ENCODE assay signal across 11 cellular contexts in genomic region chr6:137878810-137879285, GRCh38. TPM values are rescaled to one million over a fixed set of nuclear protein-coding genes. Genes with fewer than 3 reads are reported as not detected.
DNase-seq lines count a peak whose midpoint lies in the region; ATAC-seq and TF ChIP-seq lines count a peak whose summit lies in the region.
"Had no signal": no experiment of that assay in that cellular context is flagged by ENCODE, and none has a peak within 500 bp of the region (broad histone marks: within the 10 kb centered on the region; RNA-seq: fewer than 3 reads in every experiment).

No MANE protein-coding gene starts in this region.

- H3K4me1 ChIP-seq in DND-41 (ENCODE audit: insufficient read depth, low read length) = peaks cover 79% of the 10 kb centered on the region
- peaks cover 4% of the 10 kb centered on the region for H3K4me1 ChIP-seq in psoas muscle

- no peak for DNase-seq in DND-41
- no peak for DNase-seq in T-helper 2 cell treated with Interferon-gamma antibody and Interleukin-4, amounts not matched to agents 5 μg/mL and 100 μg/mL, for 36 hours (ENCODE audit: low spot score)
- no peak for DNase-seq in fibroblast of the aortic adventitia (ENCODE audit: low read depth)
- peak; percentile 73 to 82 for DNase-seq in psoas muscle
- no peak for DNase-seq in activated CD4-positive, CD25-positive, alpha-beta regulatory T cell treated with anti-CD3 and anti-CD28 coated beads, Interleukin-2, amount 50 U/mL, for 72 hours
- no peak for DNase-seq in GM10266 (ENCODE audit: extremely low spot score)
- no peak for DNase-seq in MV-4-11 (lab: John Stamatoyannopoulos, UW)
- DNase-seq: activated CD8-positive, alpha-beta memory T cell treated with anti-CD3 and anti-CD28 coated beads, Interleukin-2, amount 50 U/mL, for 48 hours; NCI-H187 treated with DMSO at 0.1 percent for 48 hours; SHP77 treated with DMSO at 0.1 percent for 48 hours had no signal

- peak overlapping the region; percentile 20 for H3K27ac Mint-ChIP-seq in T-helper 2 cell treated with Interferon-gamma antibody and Interleukin-4, amounts not matched to agents 5 μg/mL and 100 μg/mL, for 36 hours

- no peak overlapping the region for H3K9ac ChIP-seq in DND-41 (ENCODE audit: low read depth, low read length)

- H3K4me3 ChIP-seq in DND-41 (ENCODE audit: low read depth in 1 of 2, low read length in 2 of 2) (no peak overlapping the region), fibroblast of the aortic adventitia (ENCODE audit: low read depth, low read length) (no peak overlapping the region), psoas muscle (no peak overlapping the region)

- ATAC-seq in DND-41 (ENCODE audit: insufficient read depth, low read depth) (no peak), psoas muscle (peak in 3 of 4 donors; percentile 38 to 68 (median 52)), GM18505 (IDR thresholded peaks at IDR 0.05; ENCODE audit: unreplicated experiment) (no peak)

- peaks cover 62% of the 10 kb centered on the region for H3K79me2 ChIP-seq in DND-41 (ENCODE audit: insufficient read depth, low read length)

- H3K4me2 ChIP-seq in DND-41 (ENCODE audit: insufficient read depth, low read length) = peak overlapping the region; percentile 13; the same call in 1 of the 2 replicates

- no peak overlapping the region for H2AFZ ChIP-seq in DND-41 (ENCODE audit: low read depth, low read length)

- no peak overlapping the region for H3K4me3 Mint-ChIP-seq in T-helper 2 cell treated with Interferon-gamma antibody and Interleukin-4, amounts not matched to agents 5 μg/mL and 100 μg/mL, for 36 hours

- peaks cover 12% of the 10 kb centered on the region for H4K20me1 ChIP-seq in DND-41 (ENCODE audit: insufficient read depth, low read length)

- H3K27me3 ChIP-seq in DND-41 (ENCODE audit: insufficient read depth, low read length, poor library complexity) (no peaks in the 10 kb centered on the region), psoas muscle (ENCODE audit: insufficient read depth in 3 of 3, low read length in 2 of 3) (no peaks in the 10 kb centered on the region)

- peak overlapping the region; percentile 39; the same call in 1 of the 2 replicates for H3K27ac ChIP-seq in DND-41 (ENCODE audit: low read length)
- no peak overlapping the region for H3K27ac ChIP-seq in psoas muscle

- H3K9me3 Mint-ChIP-seq in T-helper 2 cell treated with Interferon-gamma antibody and Interleukin-4, amounts not matched to agents 5 μg/mL and 100 μg/mL, for 36 hours = no peaks in the 10 kb centered on the region

- no peaks in the 10 kb centered on the region for H3K27me3 Mint-ChIP-seq in T-helper 2 cell treated with Interferon-gamma antibody and Interleukin-4, amounts not matched to agents 5 μg/mL and 100 μg/mL, for 36 hours (ENCODE audit: low read depth)

- intact Hi-C loops in psoas muscle (cut with DNase I) = no loop called here

- H3K36me3 Mint-ChIP-seq in T-helper 2 cell treated with Interferon-gamma antibody and Interleukin-4, amounts not matched to agents 5 μg/mL and 100 μg/mL, for 36 hours (ENCODE audit: low read depth) = peaks cover 82% of the 10 kb centered on the region

- no peak for TF ChIP-seq POLR2A in GM18505 (IDR thresholded peaks at IDR 0.05; ENCODE audit: borderline replicate concordance, extremely low read depth, insufficient read depth, insufficient read length)

- peaks cover 92% of the 10 kb centered on the region for H3K36me3 ChIP-seq in DND-41 (ENCODE audit: insufficient read depth, low read length)
- peaks cover 15 to 85% of the 10 kb centered on the region in 2 donors for H3K36me3 ChIP-seq in psoas muscle (ENCODE audit: insufficient read depth in 1 of 2, low read depth in 1 of 2)

- H3K4me1 Mint-ChIP-seq in T-helper 2 cell treated with Interferon-gamma antibody and Interleukin-4, amounts not matched to agents 5 μg/mL and 100 μg/mL, for 36 hours (ENCODE audit: low read depth) = peaks cover 50% of the 10 kb centered on the region

- no peaks in the 10 kb centered on the region for H3K9me3 ChIP-seq in DND-41 (ENCODE audit: insufficient read depth, low read length, severe bottlenecking)
- no peaks in the 10 kb centered on the region for H3K9me3 ChIP-seq in psoas muscle

- 61 to 66% (median 62%) methylated on average over 23 of the region's 23 CpGs for WGBS in psoas muscle, 3 donors

- TF ChIP-seq CTCF in DND-41 (IDR thresholded peaks at IDR 0.05; ENCODE audit: borderline replicate concordance, extremely low read depth, low read length, poor library complexity, severe bottlenecking) (peak; percentile 12), fibroblast of the aortic adventitia (IDR thresholded peaks at IDR 0.05; ENCODE audit: insufficient read depth, low read length) (peak; percentile 36), psoas muscle (IDR thresholded peaks at IDR 0.05) (no peak), GM10266 (IDR thresholded peaks at IDR 0.05; ENCODE audit: control insufficient read depth, insufficient read depth, low read depth, missing control alignments) (no peak)

RNA-seq across cellular contexts. Expression of gene TNFAIP3, which starts 11.8 kb away (rescaled TPM):
- total RNA-seq in fibroblast of the aortic adventitia (ENCODE audit: low replicate concordance) (7.0 and 19.9 TPM in 2 replicates), psoas muscle (10 to 100 TPM in 2 of 4 donors, 1 to 10 TPM in 2; 4.0 to 12.8 (median 8.3) TPM)
- polyA plus RNA-seq in psoas muscle = 1 to 10 TPM; 2.0 to 4.3 (median 2.8) TPM

Comparison
In these comparisons a context has a peak if more than half of its experiments do, and no peak if none do; other contexts are left out.
1. ATAC-seq: peak in psoas muscle (3 of 4); none in DND-41 (single experiment) and GM18505 (single experiment).
2. DNase-seq: peak in psoas muscle (2 of 2); none in DND-41 (single experiment), T-helper 2 cell treated with Interferon-gamma antibody and Interleukin-4, amounts not matched to agents 5 μg/mL and 100 μg/mL, for 36 hours (single experiment), fibroblast of the aortic adventitia (single experiment), activated CD4-positive, CD25-positive, alpha-beta regulatory T cell treated with anti-CD3 and anti-CD28 coated beads, Interleukin-2, amount 50 U/mL, for 72 hours (single experiment), GM10266 (single experiment) and MV-4-11 (single experiment).
3. CTCF ChIP-seq: peak in DND-41 (single experiment) and fibroblast of the aortic adventitia (single experiment); none in psoas muscle (single experiment) and GM10266 (single experiment).